ENCODE assay signal across 8 cellular contexts in the genomic region with DNA sequence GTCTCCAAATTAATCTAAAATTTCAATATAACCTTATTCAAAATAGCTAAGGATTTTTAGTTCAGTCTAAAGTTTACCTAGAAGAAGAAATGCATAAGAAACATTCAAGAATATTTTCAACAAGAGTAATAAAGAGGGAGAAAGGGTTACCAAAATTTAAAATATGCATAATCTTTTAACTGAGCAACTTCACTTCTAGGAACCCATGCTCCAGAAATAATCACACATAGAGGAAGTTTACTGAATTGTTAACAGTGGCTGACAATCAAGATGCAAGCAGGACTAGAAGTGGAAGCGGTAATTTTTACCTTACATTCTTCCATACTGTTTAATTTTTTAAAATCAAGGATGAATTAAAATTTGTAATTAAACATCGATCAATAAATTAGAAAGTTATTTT.
DNase-seq lines count a peak whose midpoint lies in the region; ATAC-seq and TF ChIP-seq lines count a peak whose summit lies in the region.

No MANE protein-coding gene starts in this region.

- no peaks in the 10 kb centered on the region for H3K27me3 ChIP-seq in SU-DHL-6 (ENCODE audit: low read length)

- peak overlapping the region; percentile 99 for H3K27ac Mint-ChIP-seq in stimulated activated effector memory CD8-positive, alpha-beta T cell treated with anti-CD3 and anti-CD28 coated beads, Interleukin-12 subunit alpha, Interleukin-12 subunit beta, amount 100 ng/mL, for 72 hours

- peaks cover 46% of the 10 kb centered on the region for H3K36me3 Mint-ChIP-seq in stimulated activated effector memory CD8-positive, alpha-beta T cell treated with anti-CD3 and anti-CD28 coated beads, Interleukin-12 subunit alpha, Interleukin-12 subunit beta, amount 100 ng/mL, for 72 hours

- H3K9me2 ChIP-seq in SU-DHL-6 (replicated peaks; ENCODE audit: insufficient read depth, low read length) = no peaks in the 10 kb centered on the region

- H3K9me3 Mint-ChIP-seq in stimulated activated effector memory CD8-positive, alpha-beta T cell treated with anti-CD3 and anti-CD28 coated beads, Interleukin-12 subunit alpha, Interleukin-12 subunit beta, amount 100 ng/mL, for 72 hours = no peaks in the 10 kb centered on the region

- no peak for ATAC-seq in stimulated activated effector memory CD8-positive, alpha-beta T cell treated with anti-CD3 and anti-CD28 coated beads, Interleukin-12 subunit alpha, Interleukin-12 subunit beta, amount 100 ng/mL, for 72 hours

- peaks cover 34% of the 10 kb centered on the region for H3K4me1 Mint-ChIP-seq in stimulated activated effector memory CD8-positive, alpha-beta T cell treated with anti-CD3 and anti-CD28 coated beads, Interleukin-12 subunit alpha, Interleukin-12 subunit beta, amount 100 ng/mL, for 72 hours

- peaks cover 32% of the 10 kb centered on the region for H3F3A ChIP-seq in SU-DHL-6 (ENCODE audit: insufficient read depth)

- H3K79me2 ChIP-seq in SU-DHL-6 (ENCODE audit: insufficient read depth, low read length) = peaks cover 63% of the 10 kb centered on the region

- H3K27ac ChIP-seq in SU-DHL-6 (ENCODE audit: low read depth, low read length) = peak overlapping the region; percentile 92

- peak; percentile 53 for DNase-seq in NOMO-1 treated with DMSO at 0.1 percent for 48 hours (lab: John Stamatoyannopoulos, UW; ENCODE audit: unreplicated experiment)
- DNase-seq in NOMO-1 treated with dmso at 0.1 percent for 144 hours (lab: John Stamatoyannopoulos, UW; ENCODE audit: unreplicated experiment) = no peak
- DNase-seq in fibroblast of mammary gland (ENCODE audit: low read depth) = no peak
- DNase-seq in stimulated activated effector memory CD8-positive, alpha-beta T cell treated with anti-CD3 and anti-CD28 coated beads, Interleukin-12 subunit alpha, Interleukin-12 subunit beta, amount 100 ng/mL, for 72 hours (ENCODE audit: low spot score in 2 of 2) = no peak
- DNase-seq in superior temporal gyrus (ENCODE audit: extremely low spot score) = no peak
- DNase-seq in NCI-H526 treated with DMSO at 0.1 percent for 48 hours (lab: John Stamatoyannopoulos, UW) = no peak
- DNase-seq in NCI-H1417 (lab: John Stamatoyannopoulos, UW) = no peak

- peak overlapping the region; percentile 90 for H3K9ac ChIP-seq in SU-DHL-6 (ENCODE audit: low read length)

- H3K4me3 ChIP-seq in SU-DHL-6 (ENCODE audit: insufficient read depth, low read length, poor library complexity, severe bottlenecking) (peak overlapping the region; percentile 88), fibroblast of mammary gland (ENCODE audit: control insufficient read depth, low read depth, low read length) (peak overlapping the region; percentile 93)

- peaks cover 36% of the 10 kb centered on the region for H4K20me1 ChIP-seq in SU-DHL-6 (ENCODE audit: low read depth, low read length)

- H3K4me3 Mint-ChIP-seq in stimulated activated effector memory CD8-positive, alpha-beta T cell treated with anti-CD3 and anti-CD28 coated beads, Interleukin-12 subunit alpha, Interleukin-12 subunit beta, amount 100 ng/mL, for 72 hours = peak overlapping the region; percentile 100

- H3K9me3 ChIP-seq in SU-DHL-6 (ENCODE audit: insufficient read depth, low read length) = no peaks in the 10 kb centered on the region

- TF ChIP-seq CTCF in SU-DHL-6 (IDR thresholded peaks at IDR 0.05; ENCODE audit: insufficient read depth, low read length, poor library complexity, severe bottlenecking) = no peak
- no peak for TF ChIP-seq CTCF in fibroblast of mammary gland (conservative IDR thresholded peaks at IDR 0.05; ENCODE audit: control insufficient read depth, insufficient read depth, low read depth, low read length)

- H2AFZ ChIP-seq in SU-DHL-6 (ENCODE audit: low read depth, low read length, severe bottlenecking) = no peak overlapping the region

- no peaks in the 10 kb centered on the region; the same call in 1 of the 2 replicates for H3K36me3 ChIP-seq in SU-DHL-6 (ENCODE audit: low read length)

- H3K4me2 ChIP-seq in SU-DHL-6 (ENCODE audit: low read depth, low read length, poor library complexity, severe bottlenecking) = peak overlapping the region; percentile 88
